In genomic region chr3:33277193-33277882, GRCh38 we compare ENCODE assay signal across 8 cellular contexts. TPM values are rescaled to one million over a fixed set of nuclear protein-coding genes. Genes with fewer than 3 reads are reported as not detected.
DNase-seq lines count a peak whose midpoint lies in the region; ATAC-seq, FAIRE-seq and TF ChIP-seq lines count a peak whose summit lies in the region.

Gene FBXL2, plus strand, starts transcription at chr3:33277442. Its CDS starts 71 bp downstream, at chr3:33277513.

- no peak within 1 kb of the TSS for H3K56ac ChIP-seq in H1 (replicated peaks; ENCODE audit: insufficient read length, low read depth, low read length)

- H2BK12ac ChIP-seq in H1 (ENCODE audit: low read depth, low read length): no peak within 1 kb of the TSS

- CTCF ChIA-PET in H1 (lab: Charles Lee; ENCODE audit: partially characterized antibody): interaction anchor here (0.5 to 0.9 kb wide), 3 partner anchors 19 to 303 kb away, joined by 3 to 4 read pairs (median 3); no protein-coding TSS in a partner anchor

- no peak for TF ChIP-seq EP300 in H1 (IDR thresholded peaks at IDR 0.05; ENCODE audit: borderline replicate concordance in 1 of 2, low read depth in 2 of 2, low read length in 2 of 2)

- no peaks in the 10 kb centered on the region for H3F3A ChIP-seq in Loucy (ENCODE audit: low read depth)

- H3K4me3 ChIP-seq in Loucy (ENCODE audit: low read length, poor library complexity, severe bottlenecking) (peak within 1 kb of the TSS; percentile 44), H1 (ENCODE audit: extremely low read depth in 1 of 4, insufficient read depth in 2 of 4, low read depth in 3 of 4, low read length in 4 of 4) (peak within 1 kb of the TSS; percentile 66 to 88 (median 72))

- H2BK15ac ChIP-seq in H1 (ENCODE audit: low read length): no peak within 1 kb of the TSS

- H3K27me3 ChIP-seq in Loucy (ENCODE audit: insufficient read depth, low read length, poor library complexity, severe bottlenecking): no peaks in the 10 kb centered on the region
- no peaks in the 10 kb centered on the region for H3K27me3 ChIP-seq in H1 (replicated peaks in 1 of 4; ENCODE audit: control insufficient read depth in 3 of 4, extremely low read depth in 1 of 4, insufficient read depth in 3 of 4, low read length in 3 of 4)

- no peaks in the 10 kb centered on the region for H3K9me3 ChIP-seq in Loucy (ENCODE audit: insufficient read depth, low read depth, low read length)
- H3K9me3 ChIP-seq in T-helper 17 cell (ENCODE audit: control insufficient read depth, low read length, poor library complexity, severe bottlenecking): no peaks in the 10 kb centered on the region
- H3K9me3 ChIP-seq in H1 (ENCODE audit: insufficient read depth in 2 of 2, low read depth in 1 of 2, low read length in 1 of 2): peaks cover 3 to 6% of the 10 kb centered on the region in 2 experiments; a peak in 3 of 4 replicates

- H3K27ac ChIP-seq in H1 (ENCODE audit: low read depth, low read length): no peak within 1 kb of the TSS

- no peaks in the 10 kb centered on the region for H3K79me1 ChIP-seq in H1 (ENCODE audit: low read depth, low read length)

- peak; percentile 58 for ATAC-seq in GM19468 (IDR thresholded peaks at IDR 0.05; ENCODE audit: extremely low read depth, unreplicated experiment)
- ATAC-seq in T-helper 17 cell: peak; percentile 36

- H4K20me1 ChIP-seq in Loucy (ENCODE audit: insufficient read depth, low read length, poor library complexity, severe bottlenecking) (no peaks in the 10 kb centered on the region), H1 (replicated peaks in 1 of 2; ENCODE audit: control insufficient read depth in 1 of 2, insufficient read depth in 2 of 2, low read length in 2 of 2) (peaks cover 0 to 1% of the 10 kb centered on the region in 2 experiments)

- no peak within 1 kb of the TSS for H3K9ac ChIP-seq in Loucy (ENCODE audit: low read depth, low read length, poor library complexity, severe bottlenecking)
- H3K9ac ChIP-seq in H1 (replicated peaks in 1 of 4; ENCODE audit: extremely low read depth in 1 of 4, low read depth in 3 of 4, low read length in 3 of 4): peak within 1 kb of the TSS in 3 of 4 experiments; percentile 4 to 10 (median 9); a peak in 2 of 7 replicates

- H3K36me3 ChIP-seq in Loucy (ENCODE audit: insufficient read depth, low read length) (no peaks in the 10 kb centered on the region), H1 (ENCODE audit: control insufficient read depth in 2 of 4, insufficient read depth in 4 of 4, low read length in 3 of 4) (no peaks in the 10 kb centered on the region)

- peaks cover 3% of the 10 kb centered on the region for H3K4me1 Mint-ChIP-seq in T-helper 17 cell

- POLR2A ChIA-PET in H1 (lab: Charles Lee; ENCODE audit: partially characterized antibody): interaction anchor here (0.7 to 1.4 kb wide), 2 partner anchors 10 to 168 kb away, joined by 4 to 5 read pairs; no protein-coding TSS in a partner anchor

- H3K4me1 ChIP-seq in Loucy (ENCODE audit: insufficient read depth, low read length, poor library complexity, severe bottlenecking) (no peaks in the 10 kb centered on the region), H1 (replicated peaks in 1 of 4; ENCODE audit: control insufficient read depth in 3 of 4, insufficient read depth in 4 of 4, low read length in 3 of 4) (peaks cover 0 to 6% (median 0%) of the 10 kb centered on the region in 4 experiments; a peak in 3 of 7 replicates)

- WGBS in H1 (ENCODE audit: extremely low coverage in 1 of 2, insufficient coverage in 1 of 2, insufficient read length in 1 of 2, insufficient replicate concordance in 2 of 2, low coverage in 1 of 2, low lambda C conversion rate in 2 of 2, missing lambda C conversion rate in 1 of 2), 2 experiments: 1% methylated on average over 51 of the region's 63 CpGs; no CpG with 5 or more reads in 1 of the 2 experiments

- H3K36me3 Mint-ChIP-seq in T-helper 17 cell (ENCODE audit: low read depth): no peaks in the 10 kb centered on the region

- H4K91ac ChIP-seq in H1 (replicated peaks; ENCODE audit: insufficient read length, low read length): no peak within 1 kb of the TSS

- H3K27me3 Mint-ChIP-seq in T-helper 17 cell: peaks cover 56% of the 10 kb centered on the region

- H2BK120ac ChIP-seq in H1 (replicated peaks; ENCODE audit: low read depth, low read length): no peak within 1 kb of the TSS

- peak; percentile 99 for DNase-seq in D341Med (ENCODE audit: low spot score)
- DNase-seq in T-helper 17 cell: no peak
- peak; percentile 79 to 95 for DNase-seq in H1 (ENCODE audit: low read depth in 1 of 2, low spot score in 2 of 2)
- DNase-seq in lung microvascular endothelial cell (ENCODE audit: low read depth in 2 of 2): peak; percentile 81 to 89
- peak; percentile 3 to 11 for DNase-seq in stimulated activated CD8-positive, alpha-beta memory T cell treated with anti-CD3 and anti-CD28 coated beads, Interleukin-7, amount 100 ng/mL, for 48 hours (ENCODE audit: extremely low read depth in 1 of 2, low read depth in 1 of 2)
- no peak for DNase-seq in activated gamma-delta T cell treated with Interleukin-2 at 50 U/mL for 16 hours

- H3K23ac ChIP-seq in H1 (ENCODE audit: insufficient read length): no peak within 1 kb of the TSS

- TF ChIP-seq POLR2A in H1 (IDR thresholded peaks at IDR 0.05; ENCODE audit: control extremely low read depth in 1 of 2, low read depth in 2 of 2, low read length in 2 of 2): no peak

- no peak within 1 kb of the TSS for H3K14ac ChIP-seq in H1 (ENCODE audit: insufficient read length)

- no peak within 1 kb of the TSS for H4K5ac ChIP-seq in H1 (ENCODE audit: insufficient read length, low read depth, low read length)

- H2AFZ ChIP-seq in Loucy (ENCODE audit: low read length) (no peak within 1 kb of the TSS), H1 (ENCODE audit: low read length) (peak within 1 kb of the TSS; percentile 34; the same call in 1 of the 2 replicates)

- peak within 1 kb of the TSS; percentile 43 for H3K27ac Mint-ChIP-seq in T-helper 17 cell

- TF ChIP-seq RAD21 in H1 (IDR thresholded peaks at IDR 0.05 in 1 of 2, conservative IDR thresholded peaks at IDR 0.05 in 1 of 2; ENCODE audit: low read depth in 2 of 2, low read length in 2 of 2): peak in 1 of 2 experiments; percentile 2; a peak in 1 of 4 replicates

- peak within 1 kb of the TSS; percentile 12 for H3K4me2 ChIP-seq in Loucy (ENCODE audit: low read depth, low read length, poor library complexity, severe bottlenecking)
- peak within 1 kb of the TSS; percentile 68 to 89 for H3K4me2 ChIP-seq in H1 (ENCODE audit: insufficient read depth in 1 of 2, low read depth in 2 of 2, low read length in 2 of 2)

- H2AK5ac ChIP-seq in H1 (ENCODE audit: low read depth, low read length): no peak within 1 kb of the TSS

- no peaks in the 10 kb centered on the region for H3K9me2 ChIP-seq in Loucy (replicated peaks; ENCODE audit: low read depth, low read length)

- no peak within 1 kb of the TSS for H3K4ac ChIP-seq in H1 (replicated peaks; ENCODE audit: insufficient read length, low read depth, low read length)

- H3K23me2 ChIP-seq in H1 (ENCODE audit: low read depth, low read length): peaks cover 4% of the 10 kb centered on the region; the same call in 1 of the 2 replicates

- H3K79me2 ChIP-seq in Loucy (ENCODE audit: insufficient read depth, low read length) (no peaks in the 10 kb centered on the region), H1 (ENCODE audit: control insufficient read depth in 1 of 2, insufficient read depth in 2 of 2, low read length in 2 of 2) (no peaks in the 10 kb centered on the region)

- TF ChIP-seq CTCF in Loucy (conservative IDR thresholded peaks at IDR 0.05; ENCODE audit: low read length) (no peak), H1 (IDR thresholded peaks at IDR 0.05; ENCODE audit: control extremely low read depth in 1 of 3, insufficient read depth in 1 of 3, low read depth in 1 of 3, low read length in 3 of 3) (no peak)

- no peak for FAIRE-seq in H1 (lab: Jason Lieb, UNC)

- H3K4me3 Mint-ChIP-seq in T-helper 17 cell: peak within 1 kb of the TSS; percentile 33

- H2BK5ac ChIP-seq in H1 (ENCODE audit: low read depth, low read length): no peak within 1 kb of the TSS

- no peak within 1 kb of the TSS; the same call in 1 of the 2 replicates for H3K18ac ChIP-seq in H1 (ENCODE audit: extremely low read depth, low read length)

- H4K8ac ChIP-seq in H1 (ENCODE audit: extremely low read depth, insufficient read depth, low read length): no peak within 1 kb of the TSS

- H2BK20ac ChIP-seq in H1 (ENCODE audit: low read length): no peak within 1 kb of the TSS

TF ChIP-seq in H1, 55 proteins besides CTCF, POLR2A, EP300 and RAD21 (continues in another document):
- peak in 1 of 2 experiments; percentile 90; a peak in 2 of 4 replicates for TF ChIP-seq SIN3A (conservative IDR thresholded peaks at IDR 0.05 in 1 of 2, IDR thresholded peaks at IDR 0.05 in 1 of 2; ENCODE audit: low read depth in 1 of 2, low read length in 2 of 2)
- TF ChIP-seq GTF2F1 (IDR thresholded peaks at IDR 0.05; ENCODE audit: borderline replicate concordance, low read depth, low read length): no peak

RNA-seq across cellular contexts. Expression of gene FBXL2, which starts in this region (rescaled TPM):
- not detected for total RNA-seq in T-helper 17 cell
- total RNA-seq in H1 (2021; fragmentation: NEBNext Ultra II Directional; extraction: Animal tissue kit (Norgen Biotek cat#: 25700)): 2.2 and 3.1 TPM in 2 replicates
- 5.4 and 7.5 TPM in 2 replicates for polyA plus RNA-seq in H1 (2011; rRNA removed)
- 5.3 TPM for polyA plus RNA-seq in H1 (2011; cell fraction: cytosol; rRNA removed)
- polyA plus RNA-seq in H1 (2011; cell fraction: nucleus; rRNA removed): 14.7 TPM
- 2.4 to 3.1 TPM (median 3.0 TPM) in 4 replicates for polyA plus RNA-seq in H1 (2012, experiment 1 of 2)
- polyA plus RNA-seq in H1 (2012, experiment 2 of 2): 0.21 TPM
- polyA plus RNA-seq in H1 (2013, experiment 1 of 2): 3.2 TPM
- polyA plus RNA-seq in H1 (2013, experiment 2 of 2): 2.5 TPM
- 4.8 and 7.4 TPM in 2 replicates for polyA minus RNA-seq in H1 (2011; rRNA and poly(A)+ RNA removed)
- 1.2 TPM for polyA minus RNA-seq in H1 (2011; cell fraction: cytosol; rRNA and poly(A)+ RNA removed)
- 6.4 TPM for polyA minus RNA-seq in H1 (2011; cell fraction: nucleus; rRNA and poly(A)+ RNA removed)
- 7.8 and 8.9 TPM in 2 replicates for total RNA-seq in lung microvascular endothelial cell

Comparison
In these comparisons a context has a peak if more than half of its experiments do, and no peak if none do; other contexts are left out.
1. Peak in ATAC-seq in T-helper 17 cell; RNA of the gene not detected or under 1 TPM.
2. DNase-seq: peak in D341Med (single experiment), H1 (2 of 2), lung microvascular endothelial cell (2 of 2) and stimulated activated CD8-positive, alpha-beta memory T cell treated with anti-CD3 and anti-CD28 coated beads, Interleukin-7, amount 100 ng/mL, for 48 hours (2 of 2); none in T-helper 17 cell (0 of 3) and activated gamma-delta T cell treated with Interleukin-2 at 50 U/mL for 16 hours (single experiment).